ENCODE assay signal across 28 cellular contexts in the genomic region with DNA sequence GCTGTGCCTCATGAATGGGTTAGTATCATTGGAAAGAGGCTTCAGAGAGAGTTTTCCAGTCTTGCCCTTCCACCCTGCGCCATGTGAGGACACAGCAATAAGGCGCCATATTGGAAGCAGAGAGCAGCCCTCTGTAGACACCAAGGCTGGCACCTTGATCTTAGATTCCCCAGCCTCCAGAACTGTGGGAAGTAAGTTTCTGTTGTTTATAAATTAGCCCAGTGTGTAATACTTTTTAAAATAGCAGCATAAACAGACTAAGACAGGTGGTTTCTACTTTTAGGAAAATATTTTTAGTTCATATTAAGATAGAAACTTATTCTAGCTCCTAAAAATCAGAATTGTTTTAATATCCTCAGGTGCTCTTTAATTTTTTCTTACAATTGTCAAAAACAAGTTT.
"Had no signal": no experiment of that assay in that cellular context is flagged by ENCODE, and none has a peak within 500 bp of the region (broad histone marks: within the 10 kb centered on the region; RNA-seq: fewer than 3 reads in every experiment).

No MANE protein-coding gene starts in this region.

- ATAC-seq: esophagus mucosa; heart right ventricle; left cardiac atrium; left lung; mucosa of descending colon; natural killer cell; pancreas; right lobe of liver; stimulated activated memory B cell treated with anti-CD40 and anti-IgM and Interleukin-4, amounts not matched to agents 10 μg/mL and 1 μg/mL and 100 μg/mL, for 72 hours; stimulated activated naive CD8-positive, alpha-beta T cell treated with anti-CD3 and anti-CD28 coated beads, Interleukin-15, Interleukin-2, amounts not matched to agents 100 U/mL and 50 U/mL, for 24 hours; upper lobe of right lung had no signal

- H3K9me3 Mint-ChIP-seq: dendritic cell treated with granulocyte-macrophage colony-stimulating factor and Interleukin-4, amounts not matched to agents 40 ng/mL and 50 ng/mL, for 4 days; mesothelial cell of epicardium; natural killer cell; stimulated activated memory B cell treated with anti-CD40 and anti-IgM and Interleukin-4, amounts not matched to agents 10 μg/mL and 1 μg/mL and 100 μg/mL, for 72 hours had no signal

- H3K36me3 Mint-ChIP-seq: mesothelial cell of epicardium; natural killer cell; stimulated activated memory B cell treated with anti-CD40 and anti-IgM and Interleukin-4, amounts not matched to agents 10 μg/mL and 1 μg/mL and 100 μg/mL, for 72 hours had no signal

- H3K27me3 Mint-ChIP-seq: stimulated activated memory B cell treated with anti-CD40 and anti-IgM and Interleukin-4, amounts not matched to agents 10 μg/mL and 1 μg/mL and 100 μg/mL, for 72 hours had no signal

- H3K27me3 ChIP-seq: colonic mucosa, heart right ventricle, left lung, pancreas, right lobe of liver, testis, transverse colon, upper lobe of right lung, uterus had no signal

- H3K4me1 ChIP-seq: colonic mucosa, left lung, pancreas, upper lobe of right lung, uterus had no signal

- DNase-seq: colonic mucosa; effector CD8-positive, alpha-beta T cell; endodermal cell; foreskin fibroblast; glutamatergic neuron; heart right ventricle; hippocampal formation; left cardiac atrium; left lung; mesenchymal stem cell; mucosa of descending colon; natural killer cell; occipital lobe; pancreas; right lobe of liver; stimulated activated CD4-positive, alpha-beta T cell treated with anti-CD3 and anti-CD28 coated beads, Interleukin-2, amount 100 ng/mL, for 24 hours; stimulated activated CD4-positive, alpha-beta T cell treated with anti-CD3 and anti-CD28 coated beads, Interleukin-4, amount 100 ng/mL, for 24 hours; stimulated activated naive CD8-positive, alpha-beta T cell treated with anti-CD3 and anti-CD28 coated beads, Interleukin-15, Interleukin-2, amounts not matched to agents 100 U/mL and 50 U/mL, for 24 hours; substantia nigra; testis; transverse colon; upper lobe of right lung; uterus had no signal

- H3K4me3 ChIP-seq: colonic mucosa, heart right ventricle, left lung, mucosa of descending colon, pancreas, right lobe of liver, testis, transverse colon, upper lobe of right lung, uterus had no signal

- H3K36me3 ChIP-seq: colonic mucosa, heart right ventricle, left lung, pancreas, right lobe of liver, transverse colon, upper lobe of right lung, uterus had no signal

- H3K9me3 ChIP-seq: colonic mucosa, heart right ventricle, left lung, mucosa of descending colon, pancreas, right lobe of liver, testis, transverse colon, upper lobe of right lung, uterus had no signal

- H3K4me3 Mint-ChIP-seq: dendritic cell treated with granulocyte-macrophage colony-stimulating factor and Interleukin-4, amounts not matched to agents 40 ng/mL and 50 ng/mL, for 4 days; endodermal cell; mesothelial cell of epicardium; natural killer cell; stimulated activated memory B cell treated with anti-CD40 and anti-IgM and Interleukin-4, amounts not matched to agents 10 μg/mL and 1 μg/mL and 100 μg/mL, for 72 hours had no signal

- H3K27ac Mint-ChIP-seq: dendritic cell treated with granulocyte-macrophage colony-stimulating factor and Interleukin-4, amounts not matched to agents 40 ng/mL and 50 ng/mL, for 4 days; endodermal cell; mesothelial cell of epicardium; natural killer cell; stimulated activated memory B cell treated with anti-CD40 and anti-IgM and Interleukin-4, amounts not matched to agents 10 μg/mL and 1 μg/mL and 100 μg/mL, for 72 hours had no signal

- H3K27ac ChIP-seq: colonic mucosa, epithelial cell of prostate, heart right ventricle, left lung, pancreas, right lobe of liver, testis, transverse colon, upper lobe of right lung, uterus had no signal
